Comparison of ENCODE assay signal across 12 cellular contexts in genomic region chr3:50050361-50050760, GRCh38. TPM values are rescaled to one million over a fixed set of nuclear protein-coding genes. Genes with fewer than 3 reads are reported as not detected.
DNase-seq lines count a peak whose midpoint lies in the region; ATAC-seq and TF ChIP-seq lines count a peak whose summit lies in the region.
"Had no signal": no experiment of that assay in that cellular context is flagged by ENCODE, and none has a peak within 500 bp of the region (broad histone marks: within the 10 kb centered on the region; RNA-seq: fewer than 3 reads in every experiment).

No MANE protein-coding gene starts in this region.

- TF ChIP-seq POLR2A in breast epithelium (IDR thresholded peaks at IDR 0.05): no peak
- no peak for TF ChIP-seq POLR2A in uterus (IDR thresholded peaks at IDR 0.05)

- H4K20me1 ChIP-seq in mammary epithelial cell (ENCODE audit: insufficient read depth, low read length): no peaks in the 10 kb centered on the region

- H3K9ac ChIP-seq in mammary epithelial cell (ENCODE audit: insufficient read depth, low read length) (no peak overlapping the region), SK-N-MC (ENCODE audit: insufficient read length) (no peak overlapping the region)
- H3K9ac ChIP-seq: BLaER1 treated with 17β-estradiol and CSF1 and Interleukin-3, amounts not matched to agents 10 nM and 100 nM had no signal

- DNase-seq in mammary epithelial cell (peak; percentile 8), breast epithelium (ENCODE audit: low spot score in 2 of 2) (no peak), SK-N-MC (ENCODE audit: low read depth, low spot score) (peak; percentile 5), fibroblast of peridontal ligament (ENCODE audit: extremely low read depth) (peak; percentile 91), uterus (no peak)
- DNase-seq in stimulated activated CD4-positive, alpha-beta T cell treated with anti-CD3 and anti-CD28 coated beads, Interleukin-1b, Interleukin-23, amount 100 ng/mL, for 48 hours: no peak
- DNase-seq in stimulated activated CD4-positive, alpha-beta T cell treated with anti-CD3 and anti-CD28 coated beads, Interleukin-4, amount 100 ng/mL, for 1 hour: no peak
- DNase-seq: activated T-cell treated with anti-CD3 and anti-CD28 coated beads for 4 hours; central memory CD4-positive, alpha-beta T cell; hippocampal formation had no signal

- no peak overlapping the region for H2AFZ ChIP-seq in mammary epithelial cell (ENCODE audit: low read depth, low read length)

- no peak overlapping the region for H3K4me2 ChIP-seq in mammary epithelial cell (ENCODE audit: insufficient read depth, low read depth, low read length)

- H3K27ac ChIP-seq in mammary epithelial cell (ENCODE audit: insufficient read depth, low read depth, low read length): no peak overlapping the region
- H3K27ac ChIP-seq in breast epithelium: no peak overlapping the region
- H3K27ac ChIP-seq in SK-N-MC: peak overlapping the region; percentile 78
- no peak overlapping the region for H3K27ac ChIP-seq in uterus
- H3K27ac ChIP-seq: BLaER1 treated with 17β-estradiol and CSF1 and Interleukin-3, amounts not matched to agents 10 nM and 100 nM had no signal

- H3K79me2 ChIP-seq in mammary epithelial cell (ENCODE audit: insufficient read depth, low read length): no peaks in the 10 kb centered on the region

- no peaks in the 10 kb centered on the region for H3K27me3 ChIP-seq in mammary epithelial cell (ENCODE audit: insufficient read depth, low read length)
- H3K27me3 ChIP-seq in breast epithelium: no peaks in the 10 kb centered on the region
- H3K27me3 ChIP-seq in uterus: no peaks in the 10 kb centered on the region
- H3K27me3 ChIP-seq: BLaER1 treated with 17β-estradiol and CSF1 and Interleukin-3, amounts not matched to agents 10 nM and 100 nM had no signal

- H3K9me3 ChIP-seq in mammary epithelial cell (replicated peaks; ENCODE audit: insufficient read depth, low read length) (no peaks in the 10 kb centered on the region), breast epithelium (no peaks in the 10 kb centered on the region), SK-N-MC (ENCODE audit: low read depth, low read length) (no peaks in the 10 kb centered on the region), uterus (no peaks in the 10 kb centered on the region)
- H3K9me3 ChIP-seq: BLaER1 treated with 17β-estradiol and CSF1 and Interleukin-3, amounts not matched to agents 10 nM and 100 nM had no signal

- no TSS peak for BruUV-seq in mammary epithelial cell (replicated peaks; lab: Mats Ljungman, UMichigan)

- no peak for TF ChIP-seq CTCF in mammary epithelial cell (conservative IDR thresholded peaks at IDR 0.05 in 1 of 2, IDR thresholded peaks at IDR 0.05 in 1 of 2; ENCODE audit: extremely low read depth in 1 of 2, insufficient read depth in 1 of 2, low read depth in 1 of 2, low read length in 2 of 2)
- TF ChIP-seq CTCF in breast epithelium (IDR thresholded peaks at IDR 0.05): no peak
- TF ChIP-seq CTCF in uterus (IDR thresholded peaks at IDR 0.05): no peak

- ATAC-seq in HG02798 (IDR thresholded peaks at IDR 0.05; ENCODE audit: poor library complexity, unreplicated experiment): no peak

- H3K36me3 ChIP-seq in mammary epithelial cell (ENCODE audit: insufficient read depth, low read length): peaks cover 15% of the 10 kb centered on the region
- H3K36me3 ChIP-seq in breast epithelium: peaks cover 4% of the 10 kb centered on the region
- H3K36me3 ChIP-seq in SK-N-MC (ENCODE audit: insufficient read depth, low read length): peaks cover 21% of the 10 kb centered on the region
- H3K36me3 ChIP-seq in uterus: no peaks in the 10 kb centered on the region

- in situ Hi-C loops in mammary epithelial cell (cut with MboI; ENCODE audit: low sequenced_read_pairs in 2 of 2): no loop called here

- no peaks in the 10 kb centered on the region for H3K4me1 ChIP-seq in mammary epithelial cell (ENCODE audit: insufficient read depth, low read length)
- H3K4me1 ChIP-seq in breast epithelium: no peaks in the 10 kb centered on the region
- H3K4me1 ChIP-seq in uterus: no peaks in the 10 kb centered on the region

- H3K4me3 ChIP-seq in mammary epithelial cell (replicated peaks in 1 of 3; ENCODE audit: insufficient read depth in 1 of 3, low read depth in 2 of 3, low read length in 3 of 3): no peak overlapping the region
- H3K4me3 ChIP-seq in breast epithelium: no peak overlapping the region
- H3K4me3 ChIP-seq in SK-N-MC: 0 out of 2 replicates have a peak overlapping the region, but pooled peaks have one; percentile 15
- H3K4me3 ChIP-seq in uterus: no peak overlapping the region
- H3K4me3 ChIP-seq: BLaER1 treated with 17β-estradiol and CSF1 and Interleukin-3, amounts not matched to agents 10 nM and 100 nM had no signal

- CTCF ChIA-PET in mammary epithelial cell (lab: Charles Lee; ENCODE audit: low non-redundant PET): no interaction called here

- intact Hi-C loops in mammary epithelial cell (cut with micrococcal nuclease) (no loop called here), breast epithelium (cut with DNase I; ENCODE audit: low total_unique reads) (no loop called here), uterus (cut with DNase I; ENCODE audit: low total_unique reads) (no loop called here)

- dilution Hi-C loops in mammary epithelial cell (cut with HindIII; ENCODE audit: low sequenced_read_pairs): no loop called here

RNA-seq across cellular contexts. Expression of gene RBM5, which starts 38.4 kb away (rescaled TPM):
- total RNA-seq in mammary epithelial cell (100 to 1,000 TPM; 105 to 116 TPM), breast epithelium (100 to 1,000 TPM; 214 to 343 (median 296) TPM), uterus (100 to 1,000 TPM; 154 to 345 (median 197) TPM)
- polyA plus RNA-seq in mammary epithelial cell: 59.5 TPM
- polyA minus RNA-seq in mammary epithelial cell: 104 TPM

Comparison
In these comparisons a context has a peak if more than half of its experiments do, and no peak if none do; other contexts are left out.
1. DNase-seq: peak in mammary epithelial cell (single experiment), SK-N-MC (single experiment) and fibroblast of peridontal ligament (single experiment); none in breast epithelium (0 of 2), uterus (0 of 2), stimulated activated CD4-positive, alpha-beta T cell treated with anti-CD3 and anti-CD28 coated beads, Interleukin-1b, Interleukin-23, amount 100 ng/mL, for 48 hours (single experiment) and stimulated activated CD4-positive, alpha-beta T cell treated with anti-CD3 and anti-CD28 coated beads, Interleukin-4, amount 100 ng/mL, for 1 hour (single experiment).